In the genomic region with DNA sequence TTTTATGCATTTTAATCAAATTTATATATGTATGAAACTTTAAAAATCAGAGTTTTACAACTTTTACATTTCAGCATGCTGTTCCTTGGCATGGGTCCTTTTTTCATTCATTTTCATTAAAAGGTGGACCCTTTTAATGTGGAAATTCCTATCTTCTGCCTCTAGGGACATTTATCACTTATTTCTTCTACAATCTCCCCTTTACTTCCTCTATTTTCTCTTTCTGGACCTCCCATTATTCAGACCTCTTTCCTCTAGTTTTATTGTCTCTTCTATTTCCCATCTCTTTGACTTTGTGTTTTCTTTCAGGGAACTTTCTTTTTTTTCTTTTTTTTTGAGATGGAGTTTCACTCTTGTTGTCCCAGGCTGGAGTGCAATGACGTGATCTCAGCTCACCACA, we compare ENCODE assay signal across 1 cellular context.
TF ChIP-seq lines count a peak whose summit lies in the region.

No MANE protein-coding gene starts in this region.

TF ChIP-seq in H1, 55 proteins besides CTCF, POLR2A, EP300 and RAD21:
- no peak for TF ChIP-seq MAFK (IDR thresholded peaks at IDR 0.05; ENCODE audit: low read depth, low read length)
- no peak for TF ChIP-seq SAP30 (IDR thresholded peaks at IDR 0.05; ENCODE audit: insufficient read depth, insufficient replicate concordance, low read length)
- no peak for TF ChIP-seq TAF7 (optimal IDR thresholded peaks at IDR 0.05; ENCODE audit: borderline replicate concordance, low read depth, low read length)
- no peak for TF ChIP-seq CHD2 (IDR thresholded peaks at IDR 0.05; ENCODE audit: low read length)
- no peak for TF ChIP-seq PHF8 (conservative IDR thresholded peaks at IDR 0.05; ENCODE audit: low read depth, low read length)
- TF ChIP-seq, protein P1, sequence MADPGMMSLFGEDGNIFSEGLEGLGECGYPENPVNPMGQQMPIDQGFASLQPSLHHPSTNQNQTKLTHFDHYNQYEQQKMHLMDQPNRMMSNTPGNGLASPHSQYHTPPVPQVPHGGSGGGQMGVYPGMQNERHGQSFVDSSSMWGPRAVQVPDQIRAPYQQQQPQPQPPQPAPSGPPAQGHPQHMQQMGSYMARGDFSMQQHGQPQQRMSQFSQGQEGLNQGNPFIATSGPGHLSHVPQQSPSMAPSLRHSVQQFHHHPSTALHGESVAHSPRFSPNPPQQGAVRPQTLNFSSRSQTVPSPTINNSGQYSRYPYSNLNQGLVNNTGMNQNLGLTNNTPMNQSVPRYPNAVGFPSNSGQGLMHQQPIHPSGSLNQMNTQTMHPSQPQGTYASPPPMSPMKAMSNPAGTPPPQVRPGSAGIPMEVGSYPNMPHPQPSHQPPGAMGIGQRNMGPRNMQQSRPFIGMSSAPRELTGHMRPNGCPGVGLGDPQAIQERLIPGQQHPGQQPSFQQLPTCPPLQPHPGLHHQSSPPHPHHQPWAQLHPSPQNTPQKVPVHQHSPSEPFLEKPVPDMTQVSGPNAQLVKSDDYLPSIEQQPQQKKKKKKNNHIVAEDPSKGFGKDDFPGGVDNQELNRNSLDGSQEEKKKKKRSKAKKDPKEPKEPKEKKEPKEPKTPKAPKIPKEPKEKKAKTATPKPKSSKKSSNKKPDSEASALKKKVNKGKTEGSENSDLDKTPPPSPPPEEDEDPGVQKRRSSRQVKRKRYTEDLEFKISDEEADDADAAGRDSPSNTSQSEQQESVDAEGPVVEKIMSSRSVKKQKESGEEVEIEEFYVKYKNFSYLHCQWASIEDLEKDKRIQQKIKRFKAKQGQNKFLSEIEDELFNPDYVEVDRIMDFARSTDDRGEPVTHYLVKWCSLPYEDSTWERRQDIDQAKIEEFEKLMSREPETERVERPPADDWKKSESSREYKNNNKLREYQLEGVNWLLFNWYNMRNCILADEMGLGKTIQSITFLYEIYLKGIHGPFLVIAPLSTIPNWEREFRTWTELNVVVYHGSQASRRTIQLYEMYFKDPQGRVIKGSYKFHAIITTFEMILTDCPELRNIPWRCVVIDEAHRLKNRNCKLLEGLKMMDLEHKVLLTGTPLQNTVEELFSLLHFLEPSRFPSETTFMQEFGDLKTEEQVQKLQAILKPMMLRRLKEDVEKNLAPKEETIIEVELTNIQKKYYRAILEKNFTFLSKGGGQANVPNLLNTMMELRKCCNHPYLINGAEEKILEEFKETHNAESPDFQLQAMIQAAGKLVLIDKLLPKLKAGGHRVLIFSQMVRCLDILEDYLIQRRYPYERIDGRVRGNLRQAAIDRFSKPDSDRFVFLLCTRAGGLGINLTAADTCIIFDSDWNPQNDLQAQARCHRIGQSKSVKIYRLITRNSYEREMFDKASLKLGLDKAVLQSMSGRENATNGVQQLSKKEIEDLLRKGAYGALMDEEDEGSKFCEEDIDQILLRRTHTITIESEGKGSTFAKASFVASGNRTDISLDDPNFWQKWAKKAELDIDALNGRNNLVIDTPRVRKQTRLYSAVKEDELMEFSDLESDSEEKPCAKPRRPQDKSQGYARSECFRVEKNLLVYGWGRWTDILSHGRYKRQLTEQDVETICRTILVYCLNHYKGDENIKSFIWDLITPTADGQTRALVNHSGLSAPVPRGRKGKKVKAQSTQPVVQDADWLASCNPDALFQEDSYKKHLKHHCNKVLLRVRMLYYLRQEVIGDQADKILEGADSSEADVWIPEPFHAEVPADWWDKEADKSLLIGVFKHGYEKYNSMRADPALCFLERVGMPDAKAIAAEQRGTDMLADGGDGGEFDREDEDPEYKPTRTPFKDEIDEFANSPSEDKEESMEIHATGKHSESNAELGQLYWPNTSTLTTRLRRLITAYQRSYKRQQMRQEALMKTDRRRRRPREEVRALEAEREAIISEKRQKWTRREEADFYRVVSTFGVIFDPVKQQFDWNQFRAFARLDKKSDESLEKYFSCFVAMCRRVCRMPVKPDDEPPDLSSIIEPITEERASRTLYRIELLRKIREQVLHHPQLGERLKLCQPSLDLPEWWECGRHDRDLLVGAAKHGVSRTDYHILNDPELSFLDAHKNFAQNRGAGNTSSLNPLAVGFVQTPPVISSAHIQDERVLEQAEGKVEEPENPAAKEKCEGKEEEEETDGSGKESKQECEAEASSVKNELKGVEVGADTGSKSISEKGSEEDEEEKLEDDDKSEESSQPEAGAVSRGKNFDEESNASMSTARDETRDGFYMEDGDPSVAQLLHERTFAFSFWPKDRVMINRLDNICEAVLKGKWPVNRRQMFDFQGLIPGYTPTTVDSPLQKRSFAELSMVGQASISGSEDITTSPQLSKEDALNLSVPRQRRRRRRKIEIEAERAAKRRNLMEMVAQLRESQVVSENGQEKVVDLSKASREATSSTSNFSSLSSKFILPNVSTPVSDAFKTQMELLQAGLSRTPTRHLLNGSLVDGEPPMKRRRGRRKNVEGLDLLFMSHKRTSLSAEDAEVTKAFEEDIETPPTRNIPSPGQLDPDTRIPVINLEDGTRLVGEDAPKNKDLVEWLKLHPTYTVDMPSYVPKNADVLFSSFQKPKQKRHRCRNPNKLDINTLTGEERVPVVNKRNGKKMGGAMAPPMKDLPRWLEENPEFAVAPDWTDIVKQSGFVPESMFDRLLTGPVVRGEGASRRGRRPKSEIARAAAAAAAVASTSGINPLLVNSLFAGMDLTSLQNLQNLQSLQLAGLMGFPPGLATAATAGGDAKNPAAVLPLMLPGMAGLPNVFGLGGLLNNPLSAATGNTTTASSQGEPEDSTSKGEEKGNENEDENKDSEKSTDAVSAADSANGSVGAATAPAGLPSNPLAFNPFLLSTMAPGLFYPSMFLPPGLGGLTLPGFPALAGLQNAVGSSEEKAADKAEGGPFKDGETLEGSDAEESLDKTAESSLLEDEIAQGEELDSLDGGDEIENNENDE (IDR thresholded peaks at IDR 0.05; ENCODE audit: insufficient replicate concordance, low read length): no peak
- TF ChIP-seq BCL11A (IDR thresholded peaks at IDR 0.05; ENCODE audit: low read depth in 2 of 2, low read length in 2 of 2): no peak
- TF ChIP-seq YY1 (IDR thresholded peaks at IDR 0.05; ENCODE audit: low read depth, low read length): no peak
- no peak for TF ChIP-seq SIN3A (conservative IDR thresholded peaks at IDR 0.05 in 1 of 2, IDR thresholded peaks at IDR 0.05 in 1 of 2; ENCODE audit: low read depth in 1 of 2, low read length in 2 of 2)
- TF ChIP-seq CBX8 (IDR thresholded peaks at IDR 0.05; ENCODE audit: borderline replicate concordance, low read depth, low read length): no peak
- TF ChIP-seq, protein P2, sequence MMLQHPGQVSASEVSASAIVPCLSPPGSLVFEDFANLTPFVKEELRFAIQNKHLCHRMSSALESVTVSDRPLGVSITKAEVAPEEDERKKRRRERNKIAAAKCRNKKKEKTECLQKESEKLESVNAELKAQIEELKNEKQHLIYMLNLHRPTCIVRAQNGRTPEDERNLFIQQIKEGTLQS (IDR thresholded peaks at IDR 0.05; ENCODE audit: insufficient read depth, low read depth, low read length): no peak
